Comparison of ENCODE assay signal across 19 cellular contexts in genomic region chr10:6649107-6649720, GRCh38.
A peak's percentile ranks its signal among the peaks of the same experiment; 100 is the strongest.
DNase-seq lines count a peak whose midpoint lies in the region; ATAC-seq and TF ChIP-seq lines count a peak whose summit lies in the region.
"Had no signal": no experiment of that assay in that cellular context is flagged by ENCODE, and none has a peak within 500 bp of the region (broad histone marks: within the 10 kb centered on the region; RNA-seq: fewer than 3 reads in every experiment).

No MANE protein-coding gene starts in this region.

- DNase-seq in activated naive CD4-positive, alpha-beta T cell treated with anti-CD3 and anti-CD28 coated beads for 36 hours, result no peak
- no peak for DNase-seq in activated naive CD4-positive, alpha-beta T cell treated with Interleukin-2 at 50 U/mL for 16 hours
- DNase-seq in fibroblast of mammary gland (ENCODE audit: low read depth) (peak; percentile 3), renal cortical epithelial cell (ENCODE audit: low read depth) (peak; percentile 93), Ammon's horn (ENCODE audit: low spot score) (no peak), T-helper 9 cell (no peak)
- no peak for DNase-seq in CD8-positive, alpha-beta T cell
- DNase-seq: DMS79 treated with DMSO at 0.1 percent for 48 hours, H7, Kasumi-1, NCI-H1092 treated with DMSO at 0.1 percent for 48 hours, NCI-H2081, NCI-H2171 treated with DMSO at 0.1 percent for 48 hours, NCI-H446, NCI-H526 treated with DMSO at 0.1 percent for 48 hours had no signal

- peaks cover 59% of the 10 kb centered on the region for H3K4me1 Mint-ChIP-seq in activated naive CD4-positive, alpha-beta T cell treated with anti-CD3 and anti-CD28 coated beads for 36 hours (ENCODE audit: low read depth)
- H3K4me1 Mint-ChIP-seq in CD8-positive, alpha-beta T cell (ENCODE audit: low read depth), result peaks cover 12% of the 10 kb centered on the region
- H3K4me1 Mint-ChIP-seq: IgD-negative memory B cell had no signal

- H3K27me3 ChIP-seq in HUES64 (ENCODE audit: insufficient read depth, low read length), result no peaks in the 10 kb centered on the region
- no peaks in the 10 kb centered on the region for H3K27me3 ChIP-seq in CD8-positive, alpha-beta T cell (ENCODE audit: insufficient read depth, low read length)
- H3K27me3 ChIP-seq: BLaER1 treated with 17β-estradiol and CSF1 and Interleukin-3, amounts not matched to agents 10 nM and 100 nM had no signal

- H3K9me3 ChIP-seq in HUES64 (ENCODE audit: insufficient read depth, low read depth, low read length), result no peaks in the 10 kb centered on the region
- no peaks in the 10 kb centered on the region for H3K9me3 ChIP-seq in CD8-positive, alpha-beta T cell (ENCODE audit: low read length)

- H3K27ac ChIP-seq in HUES64 (ENCODE audit: low read depth, low read length), result peak overlapping the region; percentile 79
- no peak overlapping the region for H3K27ac ChIP-seq in CD8-positive, alpha-beta T cell (ENCODE audit: low read depth, low read length)
- H3K27ac ChIP-seq: BLaER1 treated with 17β-estradiol and CSF1 and Interleukin-3, amounts not matched to agents 10 nM and 100 nM had no signal

- POLR2A ChIA-PET in CD8-positive, alpha-beta T cell (lab: Charles Lee), result no interaction called here

- CTCF ChIA-PET in activated naive CD4-positive, alpha-beta T cell treated with anti-CD3 and anti-CD28 coated beads for 36 hours (lab: Charles Lee), result interaction anchor here (0.7 to 3.2 kb wide), 8 partner anchors 10 to 69 kb away, joined by 3 to 48 read pairs (median 10); partner anchors contain the start of gene PRKCQ
- CTCF ChIA-PET in CD8-positive, alpha-beta T cell (lab: Charles Lee), result interaction anchor here (1.2 to 4.7 kb wide), 7 partner anchors 38 to 208 kb away, joined by 4 to 33 read pairs (median 6); no protein-coding TSS in a partner anchor

- H3K27me3 Mint-ChIP-seq in activated naive CD4-positive, alpha-beta T cell treated with anti-CD3 and anti-CD28 coated beads for 36 hours (ENCODE audit: low read depth), result no peaks in the 10 kb centered on the region
- H3K27me3 Mint-ChIP-seq in CD8-positive, alpha-beta T cell (ENCODE audit: low read depth), result no peaks in the 10 kb centered on the region

- H3K27ac Mint-ChIP-seq in activated naive CD4-positive, alpha-beta T cell treated with anti-CD3 and anti-CD28 coated beads for 36 hours, result peak overlapping the region; percentile 28
- H3K27ac Mint-ChIP-seq in CD8-positive, alpha-beta T cell, result no peak overlapping the region
- H3K27ac Mint-ChIP-seq: IgD-negative memory B cell had no signal

- TF ChIP-seq CTCF in fibroblast of mammary gland (conservative IDR thresholded peaks at IDR 0.05; ENCODE audit: control insufficient read depth, insufficient read depth, low read depth, low read length), result no peak
- TF ChIP-seq CTCF in CD8-positive, alpha-beta T cell (IDR thresholded peaks at IDR 0.05), result no peak

- intact Hi-C loops in activated naive CD4-positive, alpha-beta T cell treated with anti-CD3 and anti-CD28 coated beads for 36 hours (cut with micrococcal nuclease), result loop anchor here (2.0 kb wide), 2 partner anchors 156 to 174 kb away; no protein-coding TSS in a partner anchor
- intact Hi-C loops in CD8-positive, alpha-beta T cell (cut with DNase I, micrococcal nuclease), result loop anchor here (2.0 to 5.0 kb wide), 3 partner anchors 37 to 132 kb away; no protein-coding TSS in a partner anchor

- WGBS in HUES64, result 43% methylated on average over 6 of the region's 6 CpGs

- no peak for ATAC-seq in CD8-positive, alpha-beta T cell
- ATAC-seq: Right ventricle myocardium inferior had no signal

- no peaks in the 10 kb centered on the region for H3K36me3 Mint-ChIP-seq in activated naive CD4-positive, alpha-beta T cell treated with anti-CD3 and anti-CD28 coated beads for 36 hours (ENCODE audit: low read depth)
- no peaks in the 10 kb centered on the region for H3K36me3 Mint-ChIP-seq in CD8-positive, alpha-beta T cell
- H3K36me3 Mint-ChIP-seq: IgD-negative memory B cell had no signal

- H3K4me3 ChIP-seq in HUES64 (ENCODE audit: low read length) (no peak overlapping the region), fibroblast of mammary gland (ENCODE audit: control insufficient read depth, low read depth, low read length) (no peak overlapping the region)
- H3K4me3 ChIP-seq in CD8-positive, alpha-beta T cell (ENCODE audit: low read depth, low read length), result no peak overlapping the region
- H3K4me3 ChIP-seq: BLaER1 treated with 17β-estradiol and CSF1 and Interleukin-3, amounts not matched to agents 10 nM and 100 nM had no signal

- H3K36me3 ChIP-seq in HUES64 (ENCODE audit: insufficient read depth, low read length), result no peaks in the 10 kb centered on the region
- H3K36me3 ChIP-seq in CD8-positive, alpha-beta T cell (ENCODE audit: insufficient read depth, low read length), result no peaks in the 10 kb centered on the region
- H3K36me3 ChIP-seq: BLaER1 treated with 17β-estradiol and CSF1 and Interleukin-3, amounts not matched to agents 10 nM and 100 nM had no signal

- no peak overlapping the region for H3K4me3 Mint-ChIP-seq in activated naive CD4-positive, alpha-beta T cell treated with anti-CD3 and anti-CD28 coated beads for 36 hours
- H3K4me3 Mint-ChIP-seq in CD8-positive, alpha-beta T cell, result no peak overlapping the region
- H3K4me3 Mint-ChIP-seq: IgD-negative memory B cell had no signal

- H3K4me1 ChIP-seq in HUES64 (ENCODE audit: insufficient read depth, low read length), result peaks cover 23% of the 10 kb centered on the region
- peaks cover 8% of the 10 kb centered on the region for H3K4me1 ChIP-seq in CD8-positive, alpha-beta T cell (ENCODE audit: insufficient read depth, low read length)

- H3K9ac ChIP-seq in HUES64 (ENCODE audit: low read depth, low read length), result no peak overlapping the region
- H3K9ac ChIP-seq: BLaER1 treated with 17β-estradiol and CSF1 and Interleukin-3, amounts not matched to agents 10 nM and 100 nM had no signal

- H3K9me3 Mint-ChIP-seq in activated naive CD4-positive, alpha-beta T cell treated with anti-CD3 and anti-CD28 coated beads for 36 hours, result no peaks in the 10 kb centered on the region
- no peaks in the 10 kb centered on the region for H3K9me3 Mint-ChIP-seq in CD8-positive, alpha-beta T cell
- H3K9me3 Mint-ChIP-seq: IgD-negative memory B cell had no signal

Comparison
In these comparisons a context has a peak if more than half of its experiments do, and no peak if none do; other contexts are left out.
1. DNase-seq: peak in fibroblast of mammary gland (single experiment) and renal cortical epithelial cell (single experiment); none in activated naive CD4-positive, alpha-beta T cell treated with anti-CD3 and anti-CD28 coated beads for 36 hours (single experiment), activated naive CD4-positive, alpha-beta T cell treated with Interleukin-2 at 50 U/mL for 16 hours (single experiment), Ammon's horn (single experiment), T-helper 9 cell (single experiment) and CD8-positive, alpha-beta T cell (0 of 7).